8 cellular contexts compared by ENCODE assay signal in the genomic region with DNA sequence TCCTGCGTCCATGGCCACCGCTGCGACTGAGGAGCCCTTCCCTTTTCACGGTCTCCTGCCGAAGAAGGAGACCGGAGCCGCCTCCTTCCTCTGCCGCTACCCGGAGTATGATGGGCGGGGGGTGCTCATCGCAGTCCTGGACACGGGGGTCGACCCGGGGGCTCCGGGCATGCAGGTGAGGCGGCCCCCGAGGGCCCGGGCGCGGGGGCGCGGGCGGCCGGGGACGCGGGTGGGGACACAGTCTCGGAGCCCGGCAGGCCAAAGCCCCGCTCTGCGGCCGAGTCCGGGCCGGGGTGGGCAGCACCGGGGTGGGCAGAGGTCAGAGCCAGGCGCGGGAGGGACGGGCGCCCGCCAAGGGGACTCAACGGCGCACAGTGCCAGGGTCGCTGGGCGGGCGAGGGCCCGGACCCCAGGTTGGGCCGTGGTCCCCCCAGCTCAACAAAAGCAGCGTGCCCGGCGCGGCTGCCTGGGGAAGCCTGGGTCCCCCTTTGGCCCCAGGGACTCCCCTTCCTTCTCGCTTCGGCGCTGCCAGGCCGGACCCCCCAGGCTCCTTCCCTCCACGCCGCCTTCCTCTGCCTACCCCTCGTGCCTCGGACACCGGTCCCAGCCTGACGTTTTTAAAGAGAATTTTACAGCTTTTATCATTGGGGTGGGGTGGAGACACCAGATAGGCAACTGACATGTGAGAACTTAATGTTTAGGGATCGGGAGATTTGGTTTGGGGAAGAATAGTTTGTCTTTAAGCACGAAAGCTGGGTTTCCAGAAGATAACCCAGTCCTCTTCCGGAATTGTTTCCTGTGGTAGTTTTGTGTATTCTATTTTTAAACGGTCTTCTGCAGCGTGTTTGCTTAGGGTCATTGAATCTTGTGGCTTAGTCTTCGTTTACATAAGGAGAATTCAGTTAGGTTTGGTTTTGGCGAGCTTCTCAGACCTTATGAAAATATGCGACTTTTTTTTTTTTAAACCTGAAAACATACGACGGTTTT. TPM values are rescaled to one million over a fixed set of nuclear protein-coding genes. Genes with fewer than 3 reads are reported as not detected.
A peak's percentile ranks its signal among the peaks of the same experiment; 100 is the strongest.
DNase-seq lines count a peak whose midpoint lies in the region; ATAC-seq and TF ChIP-seq lines count a peak whose summit lies in the region.

No MANE protein-coding gene starts in this region.

- TF ChIP-seq CTCF in fibroblast of villous mesenchyme (IDR thresholded peaks at IDR 0.05; ENCODE audit: insufficient read depth, low read depth, low read length): no peak

- H3K36me3 Mint-ChIP-seq in activated T-helper 17 cell treated with anti-CD3 and anti-CD28 coated beads, Interleukin-2, amount 50 U/mL, for 72 hours (ENCODE audit: low read depth): peaks cover 58% of the 10 kb centered on the region

- no peaks in the 10 kb centered on the region for H3K27me3 ChIP-seq in neuron (ENCODE audit: insufficient read depth, low read length)

- peak in 3 of 4 experiments; percentile 1 to 24 (median 5) for DNase-seq in activated CD4-positive, CD25-positive, alpha-beta regulatory T cell (lab: John Stamatoyannopoulos, UW)
- DNase-seq in NCI-H146 (lab: John Stamatoyannopoulos, UW) (peak; percentile 51), fibroblast of villous mesenchyme (ENCODE audit: low read depth) (peak; percentile 61), HPDE6-E6E7 (ENCODE audit: extremely low spot score) (no peak)

- H3K36me3 ChIP-seq in neuron (ENCODE audit: insufficient read depth, low read length): no peaks in the 10 kb centered on the region

- H3K4me3 ChIP-seq in fibroblast of villous mesenchyme (ENCODE audit: low read depth, low read length): peak overlapping the region; percentile 86
- H3K4me3 ChIP-seq in neuron (ENCODE audit: low read length): peak overlapping the region; percentile 85

- H3K4me1 Mint-ChIP-seq in activated T-helper 17 cell treated with anti-CD3 and anti-CD28 coated beads, Interleukin-2, amount 50 U/mL, for 72 hours: peaks cover 41% of the 10 kb centered on the region

- peaks cover 45% of the 10 kb centered on the region for H3K4me1 ChIP-seq in neuron (ENCODE audit: insufficient read depth, low read length)

- H3K9me3 ChIP-seq in neuron (ENCODE audit: low read length): no peaks in the 10 kb centered on the region

- no peaks in the 10 kb centered on the region for H3K9me3 Mint-ChIP-seq in activated T-helper 17 cell treated with anti-CD3 and anti-CD28 coated beads, Interleukin-2, amount 50 U/mL, for 72 hours

- no peak for ATAC-seq in activated CD4-positive, CD25-positive, alpha-beta regulatory T cell treated with anti-CD3 and anti-CD28 coated beads, Interleukin-2, amount 50 U/mL, for 24 hours
- ATAC-seq in HG02588 (IDR thresholded peaks at IDR 0.05; ENCODE audit: unreplicated experiment): peak; percentile 21
- peak; percentile 2 for ATAC-seq in activated T-helper 17 cell treated with anti-CD3 and anti-CD28 coated beads, Interleukin-2, amount 50 U/mL, for 72 hours (replicated peaks)

- H3K27me3 Mint-ChIP-seq in activated T-helper 17 cell treated with anti-CD3 and anti-CD28 coated beads, Interleukin-2, amount 50 U/mL, for 72 hours: no peaks in the 10 kb centered on the region

- peak overlapping the region; percentile 40 for H2AFZ ChIP-seq in neuron (ENCODE audit: low read depth, low read length)

- peak overlapping the region; percentile 98 for H3K4me3 Mint-ChIP-seq in activated T-helper 17 cell treated with anti-CD3 and anti-CD28 coated beads, Interleukin-2, amount 50 U/mL, for 72 hours

- H3K27ac Mint-ChIP-seq in activated T-helper 17 cell treated with anti-CD3 and anti-CD28 coated beads, Interleukin-2, amount 50 U/mL, for 72 hours: peak overlapping the region; percentile 100

RNA-seq across cellular contexts. Expression of gene TPP2, which starts 0.5 kb away (rescaled TPM):
- 10 to 100 TPM; 57.2 to 71.4 TPM for total RNA-seq in activated T-helper 17 cell treated with anti-CD3 and anti-CD28 coated beads, Interleukin-2, amount 50 U/mL, for 72 hours
- 43.8 and 60.0 TPM in 2 replicates for total RNA-seq in fibroblast of villous mesenchyme

Comparison
In these comparisons a context has a peak if more than half of its experiments do, and no peak if none do; other contexts are left out.
1. ATAC-seq: peak in HG02588 (single experiment) and activated T-helper 17 cell treated with anti-CD3 and anti-CD28 coated beads, Interleukin-2, amount 50 U/mL, for 72 hours (single experiment); none in activated CD4-positive, CD25-positive, alpha-beta regulatory T cell treated with anti-CD3 and anti-CD28 coated beads, Interleukin-2, amount 50 U/mL, for 24 hours (0 of 2).